Comparison of ENCODE assay signal across 9 cellular contexts in the genomic region with DNA sequence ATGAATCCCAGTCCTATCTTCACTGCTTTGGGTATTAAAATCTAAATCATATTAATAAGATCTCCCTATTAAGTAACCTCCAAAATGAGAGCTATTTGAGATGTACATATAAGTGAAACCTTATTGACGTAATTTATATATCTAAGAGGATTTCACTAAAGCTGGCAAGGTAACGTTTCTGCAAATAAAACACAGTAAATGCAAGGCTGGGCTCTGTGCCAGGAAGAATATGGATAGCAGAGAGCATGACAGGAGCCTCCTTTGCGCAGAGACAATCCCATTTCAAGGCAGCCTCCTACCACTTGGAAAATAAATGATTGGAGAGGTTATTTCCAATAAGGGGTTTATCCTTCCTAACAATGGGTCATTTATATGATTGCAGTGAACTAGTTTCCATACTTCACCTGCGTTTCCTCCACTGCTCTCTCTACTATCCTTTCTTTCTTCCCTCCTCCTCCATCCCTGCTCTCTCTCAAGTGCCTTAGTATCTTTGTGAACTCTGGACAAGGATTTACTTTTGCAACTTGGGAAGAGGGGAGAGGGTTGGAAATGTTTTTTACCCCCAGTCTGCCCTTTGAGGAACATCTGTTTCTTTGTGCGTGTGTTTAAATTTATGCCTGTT. TPM values are rescaled to one million over a fixed set of nuclear protein-coding genes. Genes with fewer than 3 reads are reported as not detected.
DNase-seq lines count a peak whose midpoint lies in the region; ATAC-seq and TF ChIP-seq lines count a peak whose summit lies in the region.
"Had no signal": no experiment of that assay in that cellular context is flagged by ENCODE, and none has a peak within 500 bp of the region (broad histone marks: within the 10 kb centered on the region; RNA-seq: fewer than 3 reads in every experiment).

No MANE protein-coding gene starts in this region.

- DNase-seq in NCI-H524 (lab: John Stamatoyannopoulos, UW) (peak; percentile 5 to 52), NCI-H524 treated with DMSO at 0.1 percent for 48 hours (lab: John Stamatoyannopoulos, UW) (no peak), SHP77 (lab: John Stamatoyannopoulos, UW) (peak; percentile 22 to 44), fibroblast of villous mesenchyme (ENCODE audit: low read depth) (no peak), islet precursor cell (no peak)
- DNase-seq in activated CD8-positive, alpha-beta memory T cell treated with anti-CD3 and anti-CD28 coated beads for 24 hours, result no peak

- H3K9ac ChIP-seq in subcutaneous abdominal adipose tissue (ENCODE audit: low read length in 5 of 5), result peak overlapping the region in 1 of 5 donors; percentile 30

- peak overlapping the region; percentile 10 for H3K4me3 ChIP-seq in fibroblast of villous mesenchyme (ENCODE audit: low read depth, low read length)
- H3K4me3 ChIP-seq in subcutaneous abdominal adipose tissue (ENCODE audit: low read depth in 1 of 5, low read length in 5 of 5), result peak overlapping the region in 4 of 5 donors; percentile 28 to 81 (median 42)

- H3K36me3 ChIP-seq in subcutaneous abdominal adipose tissue (ENCODE audit: control insufficient read depth in 5 of 5, insufficient read depth in 5 of 5, low read length in 5 of 5), result no peaks in the 10 kb centered on the region
- H3K36me3 ChIP-seq: BLaER1 treated with 17β-estradiol and CSF1 and Interleukin-3, amounts not matched to agents 10 nM and 100 nM had no signal

- H3K4me1 ChIP-seq in subcutaneous abdominal adipose tissue (ENCODE audit: control insufficient read depth in 5 of 5, insufficient read depth in 5 of 5, low read length in 5 of 5), result peaks cover 9 to 53% (median 46%) of the 10 kb centered on the region in 5 donors

- ATAC-seq in GM18909 (IDR thresholded peaks at IDR 0.05; ENCODE audit: poor library complexity, unreplicated experiment), result no peak

- H3K27ac ChIP-seq in subcutaneous abdominal adipose tissue (ENCODE audit: low read depth, low read length), result peak overlapping the region; percentile 64

- no peaks in the 10 kb centered on the region for H3K27me3 ChIP-seq in subcutaneous abdominal adipose tissue (ENCODE audit: control insufficient read depth in 5 of 5, insufficient read depth in 4 of 5, low read length in 5 of 5)

- no peak for TF ChIP-seq CTCF in fibroblast of villous mesenchyme (IDR thresholded peaks at IDR 0.05; ENCODE audit: insufficient read depth, low read depth, low read length)

- no peaks in the 10 kb centered on the region for H3K9me3 ChIP-seq in subcutaneous abdominal adipose tissue (ENCODE audit: control insufficient read depth in 5 of 5, low read length in 5 of 5)
- H3K9me3 ChIP-seq: BLaER1 treated with 17β-estradiol and CSF1 and Interleukin-3, amounts not matched to agents 10 nM and 100 nM had no signal

RNA-seq across cellular contexts. Expression of gene NFIA, which starts 3.0 kb away (rescaled TPM):
- 4.8 and 10.4 TPM in 2 replicates for total RNA-seq in fibroblast of villous mesenchyme

Comparison
In these comparisons a context has a peak if more than half of its experiments do, and no peak if none do; other contexts are left out.
1. DNase-seq: peak in NCI-H524 (2 of 2) and SHP77 (2 of 2); none in NCI-H524 treated with DMSO at 0.1 percent for 48 hours (single experiment), fibroblast of villous mesenchyme (single experiment), islet precursor cell (single experiment) and activated CD8-positive, alpha-beta memory T cell treated with anti-CD3 and anti-CD28 coated beads for 24 hours (single experiment).